20 cellular contexts compared by ENCODE assay signal in the genomic region with DNA sequence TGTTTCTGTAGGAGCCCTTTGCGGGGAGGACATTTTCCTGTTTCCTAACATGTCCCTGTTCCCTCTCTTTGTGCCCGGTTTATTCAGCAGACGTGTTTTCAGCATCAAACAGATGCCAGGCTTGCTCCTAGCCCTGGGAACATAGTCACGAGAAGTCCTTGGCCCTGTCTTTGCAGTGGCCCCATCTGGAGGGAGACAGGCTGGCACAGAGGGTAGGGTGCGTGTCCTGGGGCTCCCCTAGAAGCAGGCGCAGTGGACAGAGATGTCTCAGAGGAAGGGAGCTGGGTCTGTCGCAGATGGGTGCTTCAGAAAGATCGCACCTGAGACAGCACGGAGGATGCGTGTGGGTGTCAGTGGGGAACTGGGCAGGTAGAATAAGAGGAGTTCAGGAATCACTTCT.
DNase-seq lines count a peak whose midpoint lies in the region; ATAC-seq and TF ChIP-seq lines count a peak whose summit lies in the region.
"Had no signal": no experiment of that assay in that cellular context is flagged by ENCODE, and none has a peak within 500 bp of the region (broad histone marks: within the 10 kb centered on the region; RNA-seq: fewer than 3 reads in every experiment).

No MANE protein-coding gene starts in this region.

- H3K4me3 ChIP-seq in IMR-90 (ENCODE audit: insufficient read depth, low read depth, low read length) = no peak overlapping the region
- no peak overlapping the region for H3K4me3 ChIP-seq in colonic mucosa
- H3K4me3 ChIP-seq: ascending aorta, pancreas, right lobe of liver, suprapubic skin had no signal

- peak overlapping the region; percentile 50 for H3K27ac Mint-ChIP-seq in activated T-cell treated with anti-CD3 and anti-CD28 coated beads, Interleukin-2, amount 50 U/mL, for 72 hours
- H3K27ac Mint-ChIP-seq in stimulated activated effector memory CD8-positive, alpha-beta T cell treated with anti-CD3 and anti-CD28 coated beads, Interleukin-12 subunit alpha, Interleukin-12 subunit beta, amount 100 ng/mL, for 72 hours = peak overlapping the region; percentile 85
- H3K27ac Mint-ChIP-seq in WTC11 = no peak overlapping the region

- peaks cover 57% of the 10 kb centered on the region for H3K36me3 ChIP-seq in IMR-90 (ENCODE audit: control insufficient read depth, insufficient read depth, low read length)
- H3K36me3 ChIP-seq in colonic mucosa = peaks cover 15% of the 10 kb centered on the region

- H3K4me1 ChIP-seq in IMR-90 (ENCODE audit: control insufficient read depth, insufficient read depth, low read length) = no peaks in the 10 kb centered on the region; the same call in 1 of the 2 replicates
- H3K4me1 ChIP-seq in colonic mucosa = no peaks in the 10 kb centered on the region
- H3K4me1 ChIP-seq: ascending aorta, pancreas, right lobe of liver, suprapubic skin had no signal

- TF ChIP-seq CTCF in IMR-90 (conservative IDR thresholded peaks at IDR 0.05; ENCODE audit: low read depth, low read length) (no peak), colonic mucosa (IDR thresholded peaks at IDR 0.05) (no peak), WTC11 (IDR thresholded peaks at IDR 0.05) (no peak)

- peaks cover 6 to 37% of the 10 kb centered on the region in 2 donors for H3K36me3 Mint-ChIP-seq in activated T-cell treated with anti-CD3 and anti-CD28 coated beads, Interleukin-2, amount 50 U/mL, for 72 hours (ENCODE audit: insufficient read depth in 2 of 2)
- H3K36me3 Mint-ChIP-seq in stimulated activated effector memory CD8-positive, alpha-beta T cell treated with anti-CD3 and anti-CD28 coated beads, Interleukin-12 subunit alpha, Interleukin-12 subunit beta, amount 100 ng/mL, for 72 hours = peaks cover 100% of the 10 kb centered on the region
- peaks cover 21% of the 10 kb centered on the region for H3K36me3 Mint-ChIP-seq in WTC11

- peaks cover 6 to 13% of the 10 kb centered on the region in 2 experiments; a peak in 2 of 4 replicates for H3K79me1 ChIP-seq in IMR-90 (ENCODE audit: low read depth in 1 of 2, low read length in 2 of 2)

- dilution Hi-C loops in IMR-90 (cut with HindIII; ENCODE audit: low sequenced_read_pairs, unreplicated experiment) = no loop called here

- H4K91ac ChIP-seq in IMR-90 (ENCODE audit: insufficient read depth, low read depth, low read length) = no peak overlapping the region

- H3K9me3 ChIP-seq in IMR-90 (ENCODE audit: control insufficient read depth, insufficient read depth, low read length) (no peaks in the 10 kb centered on the region; the same call in 1 of the 2 replicates), colonic mucosa (no peaks in the 10 kb centered on the region)
- H3K9me3 ChIP-seq: ascending aorta, pancreas, right lobe of liver, suprapubic skin had no signal

- no peak overlapping the region for H3K4me3 Mint-ChIP-seq in activated T-cell treated with anti-CD3 and anti-CD28 coated beads, Interleukin-2, amount 50 U/mL, for 72 hours
- no peak overlapping the region for H3K4me3 Mint-ChIP-seq in stimulated activated effector memory CD8-positive, alpha-beta T cell treated with anti-CD3 and anti-CD28 coated beads, Interleukin-12 subunit alpha, Interleukin-12 subunit beta, amount 100 ng/mL, for 72 hours
- H3K4me3 Mint-ChIP-seq in WTC11 = no peak overlapping the region
- H3K4me3 Mint-ChIP-seq: CD14-positive monocyte had no signal

- H2AFZ ChIP-seq in IMR-90 (replicated peaks; ENCODE audit: low read length, poor library complexity) = no peak overlapping the region

- H4K8ac ChIP-seq in IMR-90 (ENCODE audit: low read depth in 2 of 2, low read length in 2 of 2) = no peak overlapping the region

- H3K4me1 Mint-ChIP-seq in activated T-cell treated with anti-CD3 and anti-CD28 coated beads, Interleukin-2, amount 50 U/mL, for 72 hours (ENCODE audit: low read depth) = peaks cover 6% of the 10 kb centered on the region
- H3K4me1 Mint-ChIP-seq in stimulated activated effector memory CD8-positive, alpha-beta T cell treated with anti-CD3 and anti-CD28 coated beads, Interleukin-12 subunit alpha, Interleukin-12 subunit beta, amount 100 ng/mL, for 72 hours = peaks cover 6% of the 10 kb centered on the region
- H3K4me1 Mint-ChIP-seq in WTC11 = no peaks in the 10 kb centered on the region
- H3K4me1 Mint-ChIP-seq: CD14-positive monocyte had no signal

- H2BK5ac ChIP-seq in IMR-90 (ENCODE audit: low read depth, low read length, poor library complexity, severe bottlenecking) = no peak overlapping the region

- H3K27ac ChIP-seq in IMR-90 (ENCODE audit: insufficient read depth, low read length) (no peak overlapping the region), colonic mucosa (no peak overlapping the region)
- H3K27ac ChIP-seq: ascending aorta, pancreas, right lobe of liver, suprapubic skin had no signal

- H3K4me2 ChIP-seq in IMR-90 (ENCODE audit: low read depth, low read length) = no peak overlapping the region

- CTCF ChIA-PET in IMR-90 (lab: Yijun Ruan, JAX) = no interaction called here
- CTCF ChIA-PET in WTC11 (lab: Charles Lee) = no interaction called here

- H2BK15ac ChIP-seq in IMR-90 (ENCODE audit: low read depth, low read length) = no peak overlapping the region

- no peak overlapping the region for H4K5ac ChIP-seq in IMR-90 (ENCODE audit: low read depth, low read length)

- 0 out of 2 replicates have a peak, but pooled peaks cover 8% of the 10 kb centered on the region for H3K9me1 ChIP-seq in IMR-90 (ENCODE audit: insufficient read depth, low read length)

- H3K9me3 Mint-ChIP-seq in activated T-cell treated with anti-CD3 and anti-CD28 coated beads, Interleukin-2, amount 50 U/mL, for 72 hours = no peaks in the 10 kb centered on the region
- H3K9me3 Mint-ChIP-seq in stimulated activated effector memory CD8-positive, alpha-beta T cell treated with anti-CD3 and anti-CD28 coated beads, Interleukin-12 subunit alpha, Interleukin-12 subunit beta, amount 100 ng/mL, for 72 hours = no peaks in the 10 kb centered on the region
- H3K9me3 Mint-ChIP-seq in WTC11 = no peaks in the 10 kb centered on the region

- no peak overlapping the region for H2BK120ac ChIP-seq in IMR-90 (ENCODE audit: low read depth, low read length)

- ATAC-seq in activated T-cell treated with anti-CD3 and anti-CD28 coated beads, Interleukin-2, amount 50 U/mL, for 72 hours (replicated peaks in 1 of 2) = no peak
- ATAC-seq in IMR-90 (ENCODE audit: low read depth) (no peak), WTC11 (no peak), GM21723 (IDR thresholded peaks at IDR 0.05; ENCODE audit: unreplicated experiment) (no peak), HG03095 (IDR thresholded peaks at IDR 0.05; ENCODE audit: unreplicated experiment) (no peak)
- no peak for ATAC-seq in stimulated activated effector memory CD8-positive, alpha-beta T cell treated with anti-CD3 and anti-CD28 coated beads, Interleukin-12 subunit alpha, Interleukin-12 subunit beta, amount 100 ng/mL, for 72 hours
- ATAC-seq: right lobe of liver had no signal

- H3K23ac ChIP-seq in IMR-90 (ENCODE audit: low read depth, low read length) = no peak overlapping the region

- 88% methylated on average over 8 of the region's 10 CpGs; no CpG with 5 or more reads in 1 of the 2 experiments for WGBS in IMR-90 (ENCODE audit: extremely low coverage in 2 of 2, insufficient read length in 1 of 2), 2 experiments

- in situ Hi-C loops in IMR-90 (cut with MboI; ENCODE audit: low sequenced_read_pairs) = no loop called here

- H3K27me3 ChIP-seq in IMR-90 (ENCODE audit: control insufficient read depth, insufficient read depth, low read length) = no peaks in the 10 kb centered on the region
- H3K27me3 ChIP-seq in colonic mucosa = no peaks in the 10 kb centered on the region
- H3K27me3 ChIP-seq: ascending aorta, pancreas, right lobe of liver, suprapubic skin had no signal

- TF ChIP-seq POLR2A in IMR-90 (IDR thresholded peaks at IDR 0.05; ENCODE audit: low read depth, low read length) = no peak

- H3K9ac ChIP-seq in IMR-90 (ENCODE audit: low read depth, low read length) = no peak overlapping the region
- no peak overlapping the region for H3K9ac ChIP-seq in colonic mucosa (ENCODE audit: low read depth in 2 of 2, low read length in 2 of 2)

- intact Hi-C loops in IMR-90 (cut with micrococcal nuclease) = no loop called here
- intact Hi-C loops in colonic mucosa (cut with DNase I) = no loop called here

- POLR2A ChIA-PET in IMR-90 (lab: Charles Lee; ENCODE audit: unreplicated experiment) = no interaction called here
- POLR2A ChIA-PET in WTC11 (lab: Charles Lee) = no interaction called here

- H2AK5ac ChIP-seq in IMR-90 (ENCODE audit: low read depth, low read length) = no peak overlapping the region

- H3K4ac ChIP-seq in IMR-90 (ENCODE audit: low read depth, low read length) = no peak overlapping the region

- no peaks in the 10 kb centered on the region for H3K27me3 Mint-ChIP-seq in activated T-cell treated with anti-CD3 and anti-CD28 coated beads, Interleukin-2, amount 50 U/mL, for 72 hours (ENCODE audit: low read depth)
- no peaks in the 10 kb centered on the region for H3K27me3 Mint-ChIP-seq in WTC11 (ENCODE audit: low read depth)

- H4K20me1 ChIP-seq in IMR-90 (ENCODE audit: insufficient read depth, low read length) = peaks cover 5% of the 10 kb centered on the region; the same call in 1 of the 2 replicates

- no peak overlapping the region for H3K14ac ChIP-seq in IMR-90 (replicated peaks; ENCODE audit: low read depth, low read length)

- no peak for DNase-seq in activated T-cell treated with anti-CD3 and anti-CD28 coated beads, Interleukin-2, amount 50 U/mL, for 72 hours
- DNase-seq in activated T-cell treated with anti-CD3 and anti-CD28 coated beads, Interleukin-2, amount 50 U/mL, for 48 hours = no peak
- DNase-seq in IMR-90 (no peak), colonic mucosa (peak; percentile 10), WTC11 (ENCODE audit: low spot score) (no peak)
- DNase-seq in stimulated activated effector memory CD8-positive, alpha-beta T cell treated with anti-CD3 and anti-CD28 coated beads, Interleukin-12 subunit alpha, Interleukin-12 subunit beta, amount 100 ng/mL, for 72 hours (ENCODE audit: low spot score in 2 of 2) = no peak
- DNase-seq: ACHN; activated effector memory CD4-positive, alpha-beta T cell treated with anti-CD3 and anti-CD28 coated beads, Interleukin-2, amount 50 U/mL, for 16 hours; cerebellar nuclear complex; GOT3; KG1; NCI-H187 treated with DMSO at 0.1 percent for 48 hours; NCI-H446 treated with DMSO at 0.1 percent for 48 hours; pancreas; right lobe of liver had no signal

- no TSS peak for BruUV-seq in IMR-90 (replicated peaks; lab: Mats Ljungman, UMichigan)

- no peak overlapping the region for H3K56ac ChIP-seq in IMR-90 (ENCODE audit: extremely low read depth, insufficient read depth, low read length)

- no peak for TF ChIP-seq RAD21 in IMR-90 (IDR thresholded peaks at IDR 0.05; ENCODE audit: low read length)

- H2AK9ac ChIP-seq in IMR-90 (replicated peaks; ENCODE audit: low read depth, low read length, poor library complexity) = peak overlapping the region; percentile 35

- no peak overlapping the region for H2BK20ac ChIP-seq in IMR-90 (ENCODE audit: low read depth, low read length)

- H3K18ac ChIP-seq in IMR-90 (ENCODE audit: low read depth, low read length) = no peak overlapping the region

TF ChIP-seq in IMR-90, 13 proteins besides CTCF, POLR2A, EP300 and RAD21 (continues in another document):
- no peak for TF ChIP-seq CEBPB (IDR thresholded peaks at IDR 0.05; ENCODE audit: low read depth, low read length)
- no peak for TF ChIP-seq FOS (IDR thresholded peaks at IDR 0.05; ENCODE audit: low read depth, low read length)
